Comparison of ENCODE assay signal across 9 cellular contexts in genomic region chr20:41031243-41031619, GRCh38. TPM values are rescaled to one million over a fixed set of nuclear protein-coding genes. Genes with fewer than 3 reads are reported as not detected.
A peak's percentile ranks its signal among the peaks of the same experiment; 100 is the strongest.
DNase-seq lines count a peak whose midpoint lies in the region; ATAC-seq and TF ChIP-seq lines count a peak whose summit lies in the region.
"Had no signal": no experiment of that assay in that cellular context is flagged by ENCODE, and none has a peak within 500 bp of the region (broad histone marks: within the 10 kb centered on the region; RNA-seq: fewer than 3 reads in every experiment).

No MANE protein-coding gene starts in this region.

- H3K36me3 ChIP-seq in iPS-18a (ENCODE audit: control insufficient read depth, low read depth, low read length) (peaks cover 9% of the 10 kb centered on the region), stomach (no peaks in the 10 kb centered on the region)

- no peak overlapping the region for H3K27ac ChIP-seq in iPS-18a (ENCODE audit: low read length)
- peak overlapping the region in 4 of 5 donors; percentile 96 to 99 (median 98) for H3K27ac ChIP-seq in stomach

- peak overlapping the region; percentile 80 for H3K4me3 ChIP-seq in iPS-18a (ENCODE audit: low read length)
- H3K4me3 ChIP-seq in stomach = peak overlapping the region; percentile 87 to 96 (median 90)

- no peak for TF ChIP-seq EP300 in stomach (IDR thresholded peaks at IDR 0.05)

- H3K27me3 ChIP-seq in iPS-18a (ENCODE audit: control insufficient read depth, insufficient read depth, low read length) (peaks cover 64% of the 10 kb centered on the region), stomach (no peaks in the 10 kb centered on the region)

- no peak overlapping the region for H3K9ac ChIP-seq in iPS-18a (ENCODE audit: low read length)

- peak overlapping the region; percentile 85 for H3K4me3 Mint-ChIP-seq in activated CD8-positive, alpha-beta memory T cell treated with anti-CD3 and anti-CD28 coated beads, Interleukin-2, amount 10 ng/mL, durations not matched to agents 7 days and 5 days
- H3K4me3 Mint-ChIP-seq in activated T-helper 17 cell treated with anti-CD3 and anti-CD28 coated beads, Interleukin-2, amount 50 U/mL, for 72 hours = peak overlapping the region; percentile 84

- H3K4me1 ChIP-seq in iPS-18a (ENCODE audit: control insufficient read depth, low read depth, low read length) (peaks cover 33% of the 10 kb centered on the region), stomach (peaks cover 42 to 71% (median 57%) of the 10 kb centered on the region in 4 donors)

- CTCF ChIA-PET in activated CD8-positive, alpha-beta memory T cell treated with anti-CD3 and anti-CD28 coated beads, Interleukin-2, amount 10 ng/mL, durations not matched to agents 7 days and 5 days (lab: Charles Lee) = interaction anchor here (1.1 to 3.7 kb wide), 5 partner anchors 10 to 64 kb away, joined by 4 to 19 read pairs (median 8); no protein-coding TSS in a partner anchor

- TF ChIP-seq POLR2A in stomach (IDR thresholded peaks at IDR 0.05) = no peak

- intact Hi-C loops in stomach (cut with DNase I; ENCODE audit: low total_unique reads) = no loop called here

- TF ChIP-seq CTCF in stomach (IDR thresholded peaks at IDR 0.05) = no peak

- H3K4me1 Mint-ChIP-seq in activated CD8-positive, alpha-beta memory T cell treated with anti-CD3 and anti-CD28 coated beads, Interleukin-2, amount 10 ng/mL, durations not matched to agents 7 days and 5 days = peaks cover 71% of the 10 kb centered on the region
- H3K4me1 Mint-ChIP-seq in activated T-helper 17 cell treated with anti-CD3 and anti-CD28 coated beads, Interleukin-2, amount 50 U/mL, for 72 hours = peaks cover 51% of the 10 kb centered on the region

- ATAC-seq in activated CD8-positive, alpha-beta memory T cell treated with anti-CD3 and anti-CD28 coated beads, Interleukin-2, amount 10 ng/mL, durations not matched to agents 7 days and 5 days = no peak
- no peak for ATAC-seq in activated T-helper 17 cell treated with anti-CD3 and anti-CD28 coated beads, Interleukin-2, amount 50 U/mL, for 72 hours (replicated peaks)

- DNase-seq in activated CD8-positive, alpha-beta memory T cell treated with anti-CD3 and anti-CD28 coated beads, Interleukin-2, amount 10 ng/mL, durations not matched to agents 7 days and 5 days = no peak
- DNase-seq in activated CD8-positive, alpha-beta memory T cell treated with anti-CD3 and anti-CD28 coated beads, Interleukin-2, amount 50 U/mL, for 4 hours = no peak
- DNase-seq in stomach (no peak), NCI-H2196 treated with DMSO at 0.1 percent for 48 hours (lab: John Stamatoyannopoulos, UW; ENCODE audit: unreplicated experiment) (no peak), CD1c-positive myeloid dendritic cell (ENCODE audit: extremely low spot score) (no peak), HPDE6-E6E7 (ENCODE audit: extremely low spot score) (no peak)
- DNase-seq: NCI-H146 had no signal

- H3K27me3 Mint-ChIP-seq in activated CD8-positive, alpha-beta memory T cell treated with anti-CD3 and anti-CD28 coated beads, Interleukin-2, amount 10 ng/mL, durations not matched to agents 7 days and 5 days = no peaks in the 10 kb centered on the region
- H3K27me3 Mint-ChIP-seq in activated T-helper 17 cell treated with anti-CD3 and anti-CD28 coated beads, Interleukin-2, amount 50 U/mL, for 72 hours = no peaks in the 10 kb centered on the region

- H3K9me3 ChIP-seq in iPS-18a (ENCODE audit: control insufficient read depth, low read depth, low read length) = no peaks in the 10 kb centered on the region
- H3K9me3 ChIP-seq in stomach = no peaks in the 10 kb centered on the region

- peaks cover 53% of the 10 kb centered on the region for H3K36me3 Mint-ChIP-seq in activated CD8-positive, alpha-beta memory T cell treated with anti-CD3 and anti-CD28 coated beads, Interleukin-2, amount 10 ng/mL, durations not matched to agents 7 days and 5 days
- H3K36me3 Mint-ChIP-seq in activated T-helper 17 cell treated with anti-CD3 and anti-CD28 coated beads, Interleukin-2, amount 50 U/mL, for 72 hours (ENCODE audit: low read depth) = peaks cover 70% of the 10 kb centered on the region

- H3K9me3 Mint-ChIP-seq in activated CD8-positive, alpha-beta memory T cell treated with anti-CD3 and anti-CD28 coated beads, Interleukin-2, amount 10 ng/mL, durations not matched to agents 7 days and 5 days (ENCODE audit: low read depth) = no peaks in the 10 kb centered on the region
- H3K9me3 Mint-ChIP-seq in activated T-helper 17 cell treated with anti-CD3 and anti-CD28 coated beads, Interleukin-2, amount 50 U/mL, for 72 hours = no peaks in the 10 kb centered on the region

- WGBS in stomach, 5 donors = 37 to 61% (median 49%) methylated on average over 2 of the region's 2 CpGs

- peak overlapping the region; percentile 2 for H3K27ac Mint-ChIP-seq in activated CD8-positive, alpha-beta memory T cell treated with anti-CD3 and anti-CD28 coated beads, Interleukin-2, amount 10 ng/mL, durations not matched to agents 7 days and 5 days
- H3K27ac Mint-ChIP-seq in activated T-helper 17 cell treated with anti-CD3 and anti-CD28 coated beads, Interleukin-2, amount 50 U/mL, for 72 hours = peak overlapping the region; percentile 99

RNA-seq across cellular contexts. Expression of gene TOP1, which starts 2.6 kb away (rescaled TPM):
- 10 to 100 TPM; 73.1 to 89.0 TPM for total RNA-seq in activated CD8-positive, alpha-beta memory T cell treated with anti-CD3 and anti-CD28 coated beads, Interleukin-2, amount 10 ng/mL, durations not matched to agents 7 days and 5 days
- 10 to 100 TPM; 62.4 to 82.8 TPM for total RNA-seq in activated T-helper 17 cell treated with anti-CD3 and anti-CD28 coated beads, Interleukin-2, amount 50 U/mL, for 72 hours
- total RNA-seq in stomach = 10 to 100 TPM; 14.8 to 46.2 (median 19.6) TPM
- polyA plus RNA-seq in stomach = 10 to 100 TPM; 18.0 to 24.0 (median 23.8) TPM
